ENCODE assay signal across 17 cellular contexts in the genomic region with DNA sequence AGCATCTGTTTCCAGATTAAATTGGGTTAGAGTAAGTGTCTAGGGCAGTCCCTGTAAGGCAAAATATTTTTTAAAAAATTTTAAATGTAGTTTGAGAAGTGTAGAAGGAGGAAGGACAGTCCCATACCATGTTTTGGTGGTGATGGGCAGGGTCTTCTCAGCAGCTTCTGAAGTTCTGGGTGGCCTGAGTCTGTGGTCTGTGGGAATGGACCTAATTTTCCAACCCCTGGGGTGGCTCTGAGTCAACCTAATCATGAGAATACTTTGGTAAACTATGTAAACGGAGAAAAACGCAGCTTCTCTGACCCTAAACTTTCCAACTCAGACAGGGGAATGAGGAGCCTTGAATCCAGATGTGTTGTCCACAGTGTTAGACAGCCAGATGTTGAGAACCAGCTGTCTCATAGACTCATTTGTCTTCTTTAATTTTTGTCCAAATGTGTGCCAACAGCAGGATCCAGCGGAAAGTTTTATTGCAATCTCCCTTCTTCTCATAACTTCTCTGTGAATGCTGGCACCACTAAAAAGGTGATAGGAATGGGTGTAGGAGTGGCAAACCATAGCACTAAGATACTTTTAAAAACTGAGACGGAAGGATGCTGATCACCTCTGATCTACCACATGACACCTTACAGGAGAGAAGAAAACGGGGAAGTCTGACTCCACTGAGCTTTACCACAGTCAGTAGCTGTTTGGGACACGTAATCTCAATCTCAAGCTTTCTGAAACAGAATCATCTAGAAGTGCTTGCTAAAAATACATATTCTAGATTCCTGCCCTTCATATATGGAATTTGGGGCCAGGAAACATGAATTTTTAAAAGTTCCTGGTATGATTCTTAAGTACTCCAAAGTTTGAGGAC.
DNase-seq lines count a peak whose midpoint lies in the region; ATAC-seq and TF ChIP-seq lines count a peak whose summit lies in the region.
"Had no signal": no experiment of that assay in that cellular context is flagged by ENCODE, and none has a peak within 500 bp of the region (broad histone marks: within the 10 kb centered on the region; RNA-seq: fewer than 3 reads in every experiment).

No MANE protein-coding gene starts in this region.

- 76% methylated on average over 6 of the region's 6 CpGs for WGBS in esophagus muscularis mucosa

- H3K27ac ChIP-seq in esophagus muscularis mucosa (replicated peaks in 1 of 4) (no peak overlapping the region), left lung (no peak overlapping the region)
- H3K27ac ChIP-seq: BLaER1 treated with 17β-estradiol and CSF1 and Interleukin-3, amounts not matched to agents 10 nM and 100 nM; GM23248 had no signal

- H3K9me3 ChIP-seq in adipocyte (ENCODE audit: control insufficient read depth, low read length): no peaks in the 10 kb centered on the region
- H3K9me3 ChIP-seq in esophagus muscularis mucosa: no peaks in the 10 kb centered on the region
- H3K9me3 ChIP-seq in left lung: no peaks in the 10 kb centered on the region
- H3K9me3 ChIP-seq: BLaER1 treated with 17β-estradiol and CSF1 and Interleukin-3, amounts not matched to agents 10 nM and 100 nM had no signal

- H3K4me3 ChIP-seq in GM12865 (ENCODE audit: low read depth, low read length) (no peak overlapping the region), adipocyte (ENCODE audit: low read length) (no peak overlapping the region), esophagus muscularis mucosa (no peak overlapping the region), left lung (no peak overlapping the region)
- H3K4me3 ChIP-seq: BLaER1 treated with 17β-estradiol and CSF1 and Interleukin-3, amounts not matched to agents 10 nM and 100 nM; GM23248 had no signal

- H3K9ac ChIP-seq in adipocyte (ENCODE audit: low read length): no peak overlapping the region
- H3K9ac ChIP-seq: BLaER1 treated with 17β-estradiol and CSF1 and Interleukin-3, amounts not matched to agents 10 nM and 100 nM; GM23248 had no signal

- TF ChIP-seq EP300 in esophagus muscularis mucosa (IDR thresholded peaks at IDR 0.05): no peak

- intact Hi-C loops in esophagus muscularis mucosa (cut with DNase I) (no loop called here), left lung (cut with DNase I) (no loop called here)

- ATAC-seq in left lung: peak; percentile 38
- no peak for ATAC-seq in GM18511 (IDR thresholded peaks at IDR 0.05; ENCODE audit: unreplicated experiment)
- ATAC-seq: HCT116 had no signal

- H3K4me1 ChIP-seq in adipocyte (ENCODE audit: control insufficient read depth, insufficient read depth, low read length) (peaks cover 31% of the 10 kb centered on the region), esophagus muscularis mucosa (peaks cover 0 to 19% (median 13%) of the 10 kb centered on the region in 4 donors), left lung (no peaks in the 10 kb centered on the region)
- H3K4me1 ChIP-seq: BLaER1 treated with 17β-estradiol and CSF1 and Interleukin-3, amounts not matched to agents 10 nM and 100 nM had no signal

- H3K27me3 ChIP-seq in adipocyte (replicated peaks; ENCODE audit: control insufficient read depth, insufficient read depth, low read length): no peaks in the 10 kb centered on the region
- H3K27me3 ChIP-seq in esophagus muscularis mucosa: no peaks in the 10 kb centered on the region
- no peaks in the 10 kb centered on the region for H3K27me3 ChIP-seq in left lung
- H3K27me3 ChIP-seq: BLaER1 treated with 17β-estradiol and CSF1 and Interleukin-3, amounts not matched to agents 10 nM and 100 nM had no signal

- DNase-seq in GM12865 (ENCODE audit: low read depth): peak; percentile 35
- peak; percentile 35 for DNase-seq in adipocyte (ENCODE audit: low read depth)
- peak; percentile 72 for DNase-seq in esophagus muscularis mucosa (ENCODE audit: extremely low spot score)
- DNase-seq in left lung: no peak
- no peak for DNase-seq in NCI-H2029 (lab: John Stamatoyannopoulos, UW)
- no peak for DNase-seq in hepatic stellate cell (ENCODE audit: low spot score)
- DNase-seq in D341Med (ENCODE audit: low spot score): no peak
- DNase-seq: ACHN; Calu3; CD4-positive, CD25-positive, alpha-beta regulatory T cell; DMS79 treated with DMSO at 0.1 percent for 48 hours; GDM1; GM23248; IMR-90 had no signal

- H3K36me3 ChIP-seq in adipocyte (ENCODE audit: control insufficient read depth, insufficient read depth, low read length, severe bottlenecking): no peaks in the 10 kb centered on the region
- no peaks in the 10 kb centered on the region for H3K36me3 ChIP-seq in esophagus muscularis mucosa
- no peaks in the 10 kb centered on the region for H3K36me3 ChIP-seq in left lung
- H3K36me3 ChIP-seq: BLaER1 treated with 17β-estradiol and CSF1 and Interleukin-3, amounts not matched to agents 10 nM and 100 nM had no signal

- TF ChIP-seq POLR2A in esophagus muscularis mucosa (IDR thresholded peaks at IDR 0.05; ENCODE audit: low read depth): no peak

- no peak for TF ChIP-seq CTCF in GM12865 (IDR thresholded peaks at IDR 0.05; ENCODE audit: insufficient read depth, low read depth, low read length, missing control alignments)
- no peak for TF ChIP-seq CTCF in esophagus muscularis mucosa (IDR thresholded peaks at IDR 0.05)
- TF ChIP-seq CTCF in left lung (IDR thresholded peaks at IDR 0.05): no peak

Comparison
In these comparisons a context has a peak if more than half of its experiments do, and no peak if none do; other contexts are left out.
1. DNase-seq: peak in GM12865 (single experiment), adipocyte (single experiment) and esophagus muscularis mucosa (single experiment); none in left lung (0 of 2), NCI-H2029 (single experiment), hepatic stellate cell (single experiment) and D341Med (single experiment).